28 cellular contexts compared by ENCODE assay signal in genomic region chr9:76557674-76558073, GRCh38.
DNase-seq lines count a peak whose midpoint lies in the region; ATAC-seq and TF ChIP-seq lines count a peak whose summit lies in the region.
"Had no signal": no experiment of that assay in that cellular context is flagged by ENCODE, and none has a peak within 500 bp of the region (broad histone marks: within the 10 kb centered on the region; RNA-seq: fewer than 3 reads in every experiment).

No MANE protein-coding gene starts in this region.

- peak; percentile 59 for DNase-seq in GM04503 (ENCODE audit: low read depth)
- DNase-seq in NCI-H226, result peak; percentile 55
- DNase-seq in epithelial cell of esophagus (ENCODE audit: low read depth), result peak; percentile 53
- DNase-seq in NCI-H526 treated with DMSO at 0.1 percent for 48 hours (lab: John Stamatoyannopoulos, UW), result no peak
- DNase-seq in activated effector memory CD4-positive, alpha-beta T cell treated with Interleukin-2 at 50 U/mL for 16 hours, result no peak
- DNase-seq in NCI-H2107 treated with DMSO at 0.1 percent for 48 hours (lab: John Stamatoyannopoulos, UW; ENCODE audit: unreplicated experiment), result no peak
- DNase-seq: activated B cell treated with CpG ODN at 0.5 μM for 24 hours; activated CD4-positive, alpha-beta T cell treated with anti-CD3 and anti-CD28 coated beads, Interleukin-2, amount 50 U/mL, for 4 hours; CD4-positive, alpha-beta memory T cell; cerebellar nuclear complex; dorsolateral prefrontal cortex; gastrocnemius medialis; GOT3; immature natural killer cell; left ventricle myocardium inferior; midbrain; MV-4-11; naive thymus-derived CD8-positive, alpha-beta T cell; NCI-H1694 treated with DMSO at 0.1 percent for 48 hours; NCI-H82; retina; SHP77; spleen; stimulated activated CD4-positive, alpha-beta T cell treated with anti-CD3 and anti-CD28 coated beads, Interleukin-4, amount 100 ng/mL, for 24 hours; stimulated activated naive CD4-positive, alpha-beta T cell; SW 1271 had no signal

- no peak for ATAC-seq in HG03159 (IDR thresholded peaks at IDR 0.05; ENCODE audit: unreplicated experiment)
- ATAC-seq: gastrocnemius medialis; naive thymus-derived CD8-positive, alpha-beta T cell had no signal

- no peak overlapping the region for H3K4me3 ChIP-seq in epithelial cell of esophagus (ENCODE audit: low read length)
- H3K4me3 ChIP-seq: dorsolateral prefrontal cortex, gastrocnemius medialis, hepatocyte, left ventricle myocardium inferior, spleen had no signal

- no peak for TF ChIP-seq CTCF in epithelial cell of esophagus (IDR thresholded peaks at IDR 0.05; ENCODE audit: insufficient read depth, low read depth, low read length, missing control alignments)

Comparison
In these comparisons a context has a peak if more than half of its experiments do, and no peak if none do; other contexts are left out.
1. DNase-seq: peak in GM04503 (single experiment), NCI-H226 (single experiment) and epithelial cell of esophagus (single experiment); none in NCI-H526 treated with DMSO at 0.1 percent for 48 hours (single experiment), activated effector memory CD4-positive, alpha-beta T cell treated with Interleukin-2 at 50 U/mL for 16 hours (single experiment) and NCI-H2107 treated with DMSO at 0.1 percent for 48 hours (single experiment).